In the genomic region with DNA sequence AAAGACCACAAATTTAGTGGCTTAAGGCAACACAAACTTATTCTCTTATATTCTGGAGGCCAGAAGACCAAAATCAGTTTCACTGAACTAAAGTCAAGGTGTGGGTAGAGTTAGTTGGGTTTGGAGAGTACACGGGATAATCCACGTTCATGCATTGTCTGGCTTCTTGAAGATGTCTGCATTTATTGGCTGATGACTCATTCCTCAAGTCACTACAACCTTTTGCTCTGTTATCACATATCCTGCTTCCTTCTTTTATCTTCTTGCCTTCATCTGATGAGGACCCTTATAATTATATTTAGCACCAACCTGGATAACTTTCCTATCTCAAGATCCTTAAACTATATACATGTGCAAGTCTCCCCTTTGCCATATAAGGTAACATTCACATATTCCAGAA, we compare ENCODE assay signal across 2 cellular contexts.
A peak's percentile ranks its signal among the peaks of the same experiment; 100 is the strongest.
TF ChIP-seq lines count a peak whose summit lies in the region.

No MANE protein-coding gene starts in this region.

TF ChIP-seq in HCT116, 20 proteins besides CTCF, POLR2A, EP300 and RAD21:
- TF ChIP-seq ZFX (IDR thresholded peaks at IDR 0.05) = no peak
- no peak for TF ChIP-seq CEBPB (IDR thresholded peaks at IDR 0.05; ENCODE audit: low read depth)
- no peak for TF ChIP-seq ZNF274 (IDR thresholded peaks at IDR 0.05; ENCODE audit: low read depth, low read length)
- TF ChIP-seq CBX3 (IDR thresholded peaks at IDR 0.05; ENCODE audit: low read depth) = 0 out of 2 replicates have a peak, but pooled peaks have one; percentile 23
- no peak for TF ChIP-seq SIN3A (IDR thresholded peaks at IDR 0.05; ENCODE audit: low read depth)
- TF ChIP-seq ELF1 (IDR thresholded peaks at IDR 0.05; ENCODE audit: borderline replicate concordance, low read depth) = no peak
- no peak for TF ChIP-seq EZH2phosphoT487 (IDR thresholded peaks at IDR 0.05; ENCODE audit: borderline replicate concordance)
- no peak for TF ChIP-seq POLR2AphosphoS5 (IDR thresholded peaks at IDR 0.05; ENCODE audit: low read depth, low read length)
- no peak for TF ChIP-seq SP1 (IDR thresholded peaks at IDR 0.05; ENCODE audit: low read depth)
- TF ChIP-seq TCF7L2 (IDR thresholded peaks at IDR 0.05; ENCODE audit: borderline replicate concordance, extremely low read depth, insufficient read depth, insufficient read length) = peak; percentile 43
- peak; percentile 43; the same call in 1 of the 2 replicates for TF ChIP-seq SRF (IDR thresholded peaks at IDR 0.05; ENCODE audit: low read depth)
- no peak for TF ChIP-seq YY1 (IDR thresholded peaks at IDR 0.05; ENCODE audit: extremely low read depth, insufficient replicate concordance, low read depth, low read length)
- TF ChIP-seq EZH2 (IDR thresholded peaks at IDR 0.05) = no peak
- TF ChIP-seq, protein P1, sequence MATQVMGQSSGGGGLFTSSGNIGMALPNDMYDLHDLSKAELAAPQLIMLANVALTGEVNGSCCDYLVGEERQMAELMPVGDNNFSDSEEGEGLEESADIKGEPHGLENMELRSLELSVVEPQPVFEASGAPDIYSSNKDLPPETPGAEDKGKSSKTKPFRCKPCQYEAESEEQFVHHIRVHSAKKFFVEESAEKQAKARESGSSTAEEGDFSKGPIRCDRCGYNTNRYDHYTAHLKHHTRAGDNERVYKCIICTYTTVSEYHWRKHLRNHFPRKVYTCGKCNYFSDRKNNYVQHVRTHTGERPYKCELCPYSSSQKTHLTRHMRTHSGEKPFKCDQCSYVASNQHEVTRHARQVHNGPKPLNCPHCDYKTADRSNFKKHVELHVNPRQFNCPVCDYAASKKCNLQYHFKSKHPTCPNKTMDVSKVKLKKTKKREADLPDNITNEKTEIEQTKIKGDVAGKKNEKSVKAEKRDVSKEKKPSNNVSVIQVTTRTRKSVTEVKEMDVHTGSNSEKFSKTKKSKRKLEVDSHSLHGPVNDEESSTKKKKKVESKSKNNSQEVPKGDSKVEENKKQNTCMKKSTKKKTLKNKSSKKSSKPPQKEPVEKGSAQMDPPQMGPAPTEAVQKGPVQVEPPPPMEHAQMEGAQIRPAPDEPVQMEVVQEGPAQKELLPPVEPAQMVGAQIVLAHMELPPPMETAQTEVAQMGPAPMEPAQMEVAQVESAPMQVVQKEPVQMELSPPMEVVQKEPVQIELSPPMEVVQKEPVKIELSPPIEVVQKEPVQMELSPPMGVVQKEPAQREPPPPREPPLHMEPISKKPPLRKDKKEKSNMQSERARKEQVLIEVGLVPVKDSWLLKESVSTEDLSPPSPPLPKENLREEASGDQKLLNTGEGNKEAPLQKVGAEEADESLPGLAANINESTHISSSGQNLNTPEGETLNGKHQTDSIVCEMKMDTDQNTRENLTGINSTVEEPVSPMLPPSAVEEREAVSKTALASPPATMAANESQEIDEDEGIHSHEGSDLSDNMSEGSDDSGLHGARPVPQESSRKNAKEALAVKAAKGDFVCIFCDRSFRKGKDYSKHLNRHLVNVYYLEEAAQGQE (IDR thresholded peaks at IDR 0.05; ENCODE audit: low read depth) = no peak
- TF ChIP-seq, protein P2, sequence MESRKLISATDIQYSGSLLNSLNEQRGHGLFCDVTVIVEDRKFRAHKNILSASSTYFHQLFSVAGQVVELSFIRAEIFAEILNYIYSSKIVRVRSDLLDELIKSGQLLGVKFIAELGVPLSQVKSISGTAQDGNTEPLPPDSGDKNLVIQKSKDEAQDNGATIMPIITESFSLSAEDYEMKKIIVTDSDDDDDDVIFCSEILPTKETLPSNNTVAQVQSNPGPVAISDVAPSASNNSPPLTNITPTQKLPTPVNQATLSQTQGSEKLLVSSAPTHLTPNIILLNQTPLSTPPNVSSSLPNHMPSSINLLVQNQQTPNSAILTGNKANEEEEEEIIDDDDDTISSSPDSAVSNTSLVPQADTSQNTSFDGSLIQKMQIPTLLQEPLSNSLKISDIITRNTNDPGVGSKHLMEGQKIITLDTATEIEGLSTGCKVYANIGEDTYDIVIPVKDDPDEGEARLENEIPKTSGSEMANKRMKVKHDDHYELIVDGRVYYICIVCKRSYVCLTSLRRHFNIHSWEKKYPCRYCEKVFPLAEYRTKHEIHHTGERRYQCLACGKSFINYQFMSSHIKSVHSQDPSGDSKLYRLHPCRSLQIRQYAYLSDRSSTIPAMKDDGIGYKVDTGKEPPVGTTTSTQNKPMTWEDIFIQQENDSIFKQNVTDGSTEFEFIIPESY (IDR thresholded peaks at IDR 0.05; ENCODE audit: extremely low read depth, insufficient replicate concordance, low read length) = no peak
- TF ChIP-seq, protein P3, sequence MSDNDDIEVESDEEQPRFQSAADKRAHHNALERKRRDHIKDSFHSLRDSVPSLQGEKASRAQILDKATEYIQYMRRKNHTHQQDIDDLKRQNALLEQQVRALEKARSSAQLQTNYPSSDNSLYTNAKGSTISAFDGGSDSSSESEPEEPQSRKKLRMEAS (IDR thresholded peaks at IDR 0.05) = no peak
- TF ChIP-seq JUND (IDR thresholded peaks at IDR 0.05) = peak; percentile 31; the same call in 1 of the 2 replicates
- no peak for TF ChIP-seq EGR1 (IDR thresholded peaks at IDR 0.05; ENCODE audit: low read depth)
- TF ChIP-seq FOSL1 (IDR thresholded peaks at IDR 0.05; ENCODE audit: low read depth) = peak; percentile 32; the same call in 1 of the 2 replicates
- TF ChIP-seq, protein P4, sequence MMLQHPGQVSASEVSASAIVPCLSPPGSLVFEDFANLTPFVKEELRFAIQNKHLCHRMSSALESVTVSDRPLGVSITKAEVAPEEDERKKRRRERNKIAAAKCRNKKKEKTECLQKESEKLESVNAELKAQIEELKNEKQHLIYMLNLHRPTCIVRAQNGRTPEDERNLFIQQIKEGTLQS (IDR thresholded peaks at IDR 0.05) = no peak

TF ChIP-seq in endothelial cell of umbilical vein, 7 proteins besides CTCF, POLR2A, EP300 and RAD21:
- no peak for TF ChIP-seq POLR2AphosphoS5 (IDR thresholded peaks at IDR 0.05; ENCODE audit: insufficient read depth, low read depth, low read length)
- peak; percentile 68 for TF ChIP-seq GATA2 (IDR thresholded peaks at IDR 0.05; ENCODE audit: insufficient read depth, insufficient read length, low read depth, low read length)
- TF ChIP-seq, protein P3 (IDR thresholded peaks at IDR 0.05; ENCODE audit: insufficient read depth, insufficient read length) = no peak
- TF ChIP-seq FOS (IDR thresholded peaks at IDR 0.05; ENCODE audit: borderline replicate concordance, insufficient read depth, low read length) = peak; percentile 77
- no peak for TF ChIP-seq EZH2 (IDR thresholded peaks at IDR 0.05; ENCODE audit: borderline replicate concordance, low read depth, low read length, severe bottlenecking)
- no peak for TF ChIP-seq MYC (IDR thresholded peaks at IDR 0.05; ENCODE audit: low read depth, low read length)
- TF ChIP-seq JUN (IDR thresholded peaks at IDR 0.05; ENCODE audit: borderline replicate concordance, insufficient read depth, insufficient read length, low read depth) = peak; percentile 77
TF ChIP-seq in endothelial cell of umbilical vein: peak in this region for 3.
